Comparison of ENCODE assay signal across 26 cellular contexts in the genomic region with DNA sequence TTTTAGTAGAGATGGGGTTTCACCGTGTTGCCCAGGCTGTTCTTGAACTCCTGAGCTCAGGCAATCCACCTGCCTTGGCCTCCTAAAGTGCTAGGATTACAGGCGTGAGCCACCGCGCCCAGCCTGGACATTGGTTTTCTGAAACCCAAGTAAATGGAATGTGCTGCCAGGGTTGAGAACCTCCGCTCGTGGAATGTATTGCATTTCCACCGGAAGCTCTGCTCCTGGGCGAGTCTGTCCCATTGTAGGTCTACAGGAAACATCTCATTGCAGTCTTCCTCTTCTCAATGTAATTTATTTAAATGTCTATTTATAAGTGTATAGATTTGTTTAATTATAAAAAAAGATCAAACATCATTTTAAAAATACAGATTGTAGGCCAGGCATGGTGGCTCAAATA.
"Had no signal": no experiment of that assay in that cellular context is flagged by ENCODE, and none has a peak within 500 bp of the region (broad histone marks: within the 10 kb centered on the region; RNA-seq: fewer than 3 reads in every experiment).

No MANE protein-coding gene starts in this region.

- DNase-seq: activated CD4-positive, alpha-beta memory T cell treated with anti-CD3 and anti-CD28 coated beads for 36 hours; activated CD4-positive, alpha-beta T cell treated with anti-CD3 and anti-CD28 coated beads for 36 hours; activated CD4-positive, alpha-beta T cell treated with anti-CD3 and anti-CD28 coated beads, Interleukin-2, amount 10 ng/mL, durations not matched to agents 24 days and 14 days; activated CD4-positive, CD25-positive, alpha-beta regulatory T cell; activated CD4-positive, CD25-positive, alpha-beta regulatory T cell treated with anti-CD3 and anti-CD28 coated beads, Interleukin-2, amount 50 U/mL, for 72 hours; activated CD8-positive, alpha-beta memory T cell treated with anti-CD3 and anti-CD28 coated beads, Interleukin-2, amount 10 ng/mL, durations not matched to agents 7 days and 5 days; activated CD8-positive, alpha-beta memory T cell treated with anti-CD3 and anti-CD28 coated beads, Interleukin-2, amount 50 U/mL, for 4 hours; activated CD8-positive, alpha-beta T cell treated with anti-CD3 and anti-CD28 coated beads, Interleukin-2, amount 10 ng/mL, durations not matched to agents 7 days and 5 days; activated gamma-delta T cell; activated naive CD4-positive, alpha-beta T cell treated with anti-CD3 and anti-CD28 coated beads, Interleukin-2, amount 50 U/mL, for 16 hours; activated naive CD4-positive, alpha-beta T cell treated with Interleukin-2 at 50 U/mL for 16 hours; activated T-cell treated with anti-CD3 and anti-CD28 coated beads for 4 hours; activated T-cell treated with anti-CD3 and anti-CD28 coated beads, Interleukin-2, amount 50 U/mL, for 24 hours; activated T-cell treated with anti-CD3 and anti-CD28 coated beads, Interleukin-2, amount 50 U/mL, for 72 hours; amniotic stem cell; cortex of kidney; effector memory CD4-positive, alpha-beta T cell; foreskin keratinocyte; gastrocnemius medialis had no signal

- ATAC-seq: activated CD4-positive, alpha-beta T cell treated with anti-CD3 and anti-CD28 coated beads for 36 hours; activated CD8-positive, alpha-beta memory T cell treated with anti-CD3 and anti-CD28 coated beads, Interleukin-2, amount 10 ng/mL, durations not matched to agents 7 days and 5 days; activated CD8-positive, alpha-beta T cell treated with anti-CD3 and anti-CD28 coated beads, Interleukin-2, amount 10 ng/mL, durations not matched to agents 7 days and 5 days; activated T-cell treated with anti-CD3 and anti-CD28 coated beads, Interleukin-2, amount 50 U/mL, for 72 hours; gastrocnemius medialis; heart left ventricle; T-cell had no signal

- H3K27ac Mint-ChIP-seq: activated CD4-positive, alpha-beta memory T cell treated with anti-CD3 and anti-CD28 coated beads for 36 hours; activated CD4-positive, alpha-beta T cell treated with anti-CD3 and anti-CD28 coated beads for 36 hours; activated CD4-positive, alpha-beta T cell treated with anti-CD3 and anti-CD28 coated beads, Interleukin-2, amount 10 ng/mL, durations not matched to agents 24 days and 14 days; activated CD8-positive, alpha-beta memory T cell treated with anti-CD3 and anti-CD28 coated beads, Interleukin-2, amount 10 ng/mL, durations not matched to agents 7 days and 5 days; activated CD8-positive, alpha-beta T cell treated with anti-CD3 and anti-CD28 coated beads, Interleukin-2, amount 10 ng/mL, durations not matched to agents 7 days and 5 days; activated naive CD8-positive, alpha-beta T cell; activated T-cell treated with anti-CD3 and anti-CD28 coated beads, Interleukin-2, amount 50 U/mL, for 24 hours; activated T-cell treated with anti-CD3 and anti-CD28 coated beads, Interleukin-2, amount 50 U/mL, for 72 hours; endodermal cell; T-helper 1 cell treated with Interleukin-12 subunit alpha and Interleukin-12 subunit beta and Interleukin-4 antibody, amounts not matched to agents 30 μg/mL and 1 μg/mL, for 36 hours; T-helper 2 cell treated with Interferon-gamma antibody and Interleukin-4, amounts not matched to agents 5 μg/mL and 100 μg/mL, for 36 hours had no signal

- H3K4me3 Mint-ChIP-seq: activated CD4-positive, alpha-beta memory T cell treated with anti-CD3 and anti-CD28 coated beads for 36 hours; activated CD4-positive, alpha-beta T cell treated with anti-CD3 and anti-CD28 coated beads for 36 hours; activated CD4-positive, alpha-beta T cell treated with anti-CD3 and anti-CD28 coated beads, Interleukin-2, amount 10 ng/mL, durations not matched to agents 24 days and 14 days; activated CD8-positive, alpha-beta memory T cell treated with anti-CD3 and anti-CD28 coated beads, Interleukin-2, amount 10 ng/mL, durations not matched to agents 7 days and 5 days; activated CD8-positive, alpha-beta T cell treated with anti-CD3 and anti-CD28 coated beads, Interleukin-2, amount 10 ng/mL, durations not matched to agents 7 days and 5 days; activated naive CD8-positive, alpha-beta T cell; activated T-cell treated with anti-CD3 and anti-CD28 coated beads, Interleukin-2, amount 50 U/mL, for 24 hours; activated T-cell treated with anti-CD3 and anti-CD28 coated beads, Interleukin-2, amount 50 U/mL, for 72 hours; endodermal cell; T-cell; T-helper 1 cell treated with Interleukin-12 subunit alpha and Interleukin-12 subunit beta and Interleukin-4 antibody, amounts not matched to agents 30 μg/mL and 1 μg/mL, for 36 hours; T-helper 2 cell treated with Interferon-gamma antibody and Interleukin-4, amounts not matched to agents 5 μg/mL and 100 μg/mL, for 36 hours had no signal

- H3K9me3 ChIP-seq: esophagus muscularis mucosa, gastrocnemius medialis, heart left ventricle had no signal

- H3K4me1 Mint-ChIP-seq: activated CD4-positive, alpha-beta T cell treated with anti-CD3 and anti-CD28 coated beads for 36 hours; activated CD4-positive, alpha-beta T cell treated with anti-CD3 and anti-CD28 coated beads, Interleukin-2, amount 10 ng/mL, durations not matched to agents 24 days and 14 days; activated CD8-positive, alpha-beta memory T cell treated with anti-CD3 and anti-CD28 coated beads, Interleukin-2, amount 10 ng/mL, durations not matched to agents 7 days and 5 days; T-cell had no signal

- H3K27me3 Mint-ChIP-seq: activated CD4-positive, alpha-beta memory T cell treated with anti-CD3 and anti-CD28 coated beads for 36 hours; activated CD4-positive, alpha-beta T cell treated with anti-CD3 and anti-CD28 coated beads for 36 hours; activated CD4-positive, alpha-beta T cell treated with anti-CD3 and anti-CD28 coated beads, Interleukin-2, amount 10 ng/mL, durations not matched to agents 24 days and 14 days; activated CD8-positive, alpha-beta memory T cell treated with anti-CD3 and anti-CD28 coated beads, Interleukin-2, amount 10 ng/mL, durations not matched to agents 7 days and 5 days; activated naive CD8-positive, alpha-beta T cell had no signal

- H3K36me3 Mint-ChIP-seq: activated CD4-positive, alpha-beta memory T cell treated with anti-CD3 and anti-CD28 coated beads for 36 hours; activated CD8-positive, alpha-beta memory T cell treated with anti-CD3 and anti-CD28 coated beads, Interleukin-2, amount 10 ng/mL, durations not matched to agents 7 days and 5 days; activated naive CD8-positive, alpha-beta T cell; T-cell had no signal
